In genomic region chr22:35257321-35258143, GRCh38 we compare ENCODE assay signal across 8 cellular contexts. TPM values are rescaled to one million over a fixed set of nuclear protein-coding genes. Genes with fewer than 3 reads are reported as not detected.
DNase-seq lines count a peak whose midpoint lies in the region; ATAC-seq and TF ChIP-seq lines count a peak whose summit lies in the region.

Gene HMGXB4 (plus strand): TSS chr22:35257493. CDS start chr22:35262391, 4,898 bp downstream.

- peak within 1 kb of the TSS; percentile 84 to 89 for H3K9ac ChIP-seq in duodenal mucosa (ENCODE audit: low read depth in 1 of 2, low read length in 2 of 2)
- H3K9ac ChIP-seq in liver (ENCODE audit: low read depth in 1 of 2, low read length in 2 of 2), result peak within 1 kb of the TSS; percentile 35 to 85

- peak; percentile 93 for DNase-seq in CD1c-positive myeloid dendritic cell (ENCODE audit: extremely low spot score)
- DNase-seq in NCI-H774 (lab: John Stamatoyannopoulos, UW), result peak; percentile 53
- peak; percentile 90 for DNase-seq in activated CD4-positive, alpha-beta memory T cell treated with anti-CD3 and anti-CD28 coated beads for 36 hours
- DNase-seq in stimulated activated CD4-positive, alpha-beta T cell treated with anti-CD3 and anti-CD28 coated beads, Interleukin-4, amount 100 ng/mL, for 1 hour, result peak; percentile 87

- no peaks in the 10 kb centered on the region for H3K27me3 Mint-ChIP-seq in activated CD4-positive, alpha-beta memory T cell treated with anti-CD3 and anti-CD28 coated beads for 36 hours

- peak; percentile 74 for ATAC-seq in GM19328 (IDR thresholded peaks at IDR 0.05; ENCODE audit: unreplicated experiment)
- ATAC-seq in HG03469 (IDR thresholded peaks at IDR 0.05; ENCODE audit: unreplicated experiment), result peak; percentile 79

- WGBS in liver, result under 1% methylated on average over 84 of the region's 84 CpGs

- H3K4me3 Mint-ChIP-seq in activated CD4-positive, alpha-beta memory T cell treated with anti-CD3 and anti-CD28 coated beads for 36 hours, result peak within 1 kb of the TSS; percentile 90

- intact Hi-C loops in activated CD4-positive, alpha-beta memory T cell treated with anti-CD3 and anti-CD28 coated beads for 36 hours (cut with micrococcal nuclease), result loop anchor here (2.0 kb wide), 1 partner anchor 43 kb away; no protein-coding TSS in a partner anchor

- peaks cover 23% of the 10 kb centered on the region for H3K36me3 Mint-ChIP-seq in activated CD4-positive, alpha-beta memory T cell treated with anti-CD3 and anti-CD28 coated beads for 36 hours

- peak in 1 of 2 donors; percentile 27 for TF ChIP-seq RAD21 in liver (IDR thresholded peaks at IDR 0.05)

- H3K9me3 ChIP-seq in duodenal mucosa (ENCODE audit: control insufficient read depth in 1 of 2, low read length in 2 of 2), result no peaks in the 10 kb centered on the region
- H3K9me3 ChIP-seq in liver (ENCODE audit: control insufficient read depth in 4 of 4, low read length in 3 of 4), result no peaks in the 10 kb centered on the region

- peaks cover 27% of the 10 kb centered on the region for H3K4me1 Mint-ChIP-seq in activated CD4-positive, alpha-beta memory T cell treated with anti-CD3 and anti-CD28 coated beads for 36 hours (ENCODE audit: low read depth)

- H3K27ac Mint-ChIP-seq in activated CD4-positive, alpha-beta memory T cell treated with anti-CD3 and anti-CD28 coated beads for 36 hours, result peak within 1 kb of the TSS; percentile 89

- no peak for TF ChIP-seq CTCF in liver (IDR thresholded peaks at IDR 0.05; ENCODE audit: low read depth, low read length, missing input control)

- H3K4me3 ChIP-seq in duodenal mucosa (ENCODE audit: low read depth in 1 of 2, low read length in 2 of 2) (peak within 1 kb of the TSS; percentile 90 to 92), liver (ENCODE audit: low read depth in 1 of 3, low read length in 3 of 3) (peak within 1 kb of the TSS; percentile 76 to 97 (median 90))

- POLR2A ChIA-PET in activated CD4-positive, alpha-beta memory T cell treated with anti-CD3 and anti-CD28 coated beads for 36 hours (lab: Charles Lee), result interaction anchor here (0.6 to 2.0 kb wide), 6 partner anchors 11 to 73 kb away, joined by 3 to 19 read pairs (median 4); partner anchors contain the start of gene TOM1

- H3K9me3 Mint-ChIP-seq in activated CD4-positive, alpha-beta memory T cell treated with anti-CD3 and anti-CD28 coated beads for 36 hours, result no peaks in the 10 kb centered on the region

- H3K27me3 ChIP-seq in duodenal mucosa (ENCODE audit: control insufficient read depth in 1 of 2, insufficient read depth in 2 of 2, low read length in 2 of 2) (no peaks in the 10 kb centered on the region), liver (ENCODE audit: control insufficient read depth in 4 of 4, insufficient read depth in 4 of 4, low read length in 3 of 4) (no peaks in the 10 kb centered on the region)

- H3K4me1 ChIP-seq in duodenal mucosa (ENCODE audit: control insufficient read depth in 1 of 2, insufficient read depth in 2 of 2, low read length in 2 of 2), result peaks cover 13 to 16% of the 10 kb centered on the region in 2 donors
- H3K4me1 ChIP-seq in liver (ENCODE audit: control insufficient read depth in 4 of 4, insufficient read depth in 4 of 4, low read length in 3 of 4), result peaks cover 2 to 26% (median 18%) of the 10 kb centered on the region in 4 donors

- CTCF ChIA-PET in activated CD4-positive, alpha-beta memory T cell treated with anti-CD3 and anti-CD28 coated beads for 36 hours (lab: Charles Lee), result interaction anchor here (0.7 to 2.1 kb wide), 2 partner anchors 16 to 26 kb away, joined by 3 to 12 read pairs; no protein-coding TSS in a partner anchor

- H3K27ac ChIP-seq in duodenal mucosa (ENCODE audit: low read depth, low read length) (peak within 1 kb of the TSS; percentile 85), liver (ENCODE audit: low read depth in 1 of 2, low read length in 2 of 2) (peak within 1 kb of the TSS; percentile 90 to 96)

- peaks cover 5% of the 10 kb centered on the region in 2 donors for H3K36me3 ChIP-seq in duodenal mucosa (ENCODE audit: control insufficient read depth in 1 of 2, insufficient read depth in 2 of 2, low read length in 2 of 2)
- peaks cover 0 to 6% (median 2%) of the 10 kb centered on the region in 4 donors for H3K36me3 ChIP-seq in liver (ENCODE audit: control insufficient read depth in 4 of 4, insufficient read depth in 3 of 4, low read depth in 1 of 4, low read length in 3 of 4)

TF ChIP-seq in liver, 16 proteins besides CTCF, POLR2A, EP300 and RAD21:
- TF ChIP-seq ZBTB33 (IDR thresholded peaks at IDR 0.05) (peak; percentile 26), YY1 (IDR thresholded peaks at IDR 0.05) (peak; percentile 98), REST (IDR thresholded peaks at IDR 0.05) (peak; percentile 44), NR2F2 (IDR thresholded peaks at IDR 0.05) (no peak)
TF ChIP-seq in liver: peak in this region for 3.

RNA-seq across cellular contexts. Expression of gene HMGXB4, which starts in this region (rescaled TPM):
- total RNA-seq in activated CD4-positive, alpha-beta memory T cell treated with anti-CD3 and anti-CD28 coated beads for 36 hours, result 10 to 100 TPM; 33.9 to 35.7 TPM
- 1 to 10 TPM; 8.0 to 9.9 TPM for total RNA-seq in liver
- polyA plus RNA-seq in liver, result 1 to 10 TPM; 4.0 to 6.9 TPM

Comparison
In these comparisons a context has a peak if more than half of its experiments do, and no peak if none do; other contexts are left out.
1. Peak in every context shown above with its lines: DNase-seq, ATAC-seq, H3K4me3 ChIP-seq and H3K27ac ChIP-seq.